Comparison of ENCODE assay signal across 23 cellular contexts in the genomic region with DNA sequence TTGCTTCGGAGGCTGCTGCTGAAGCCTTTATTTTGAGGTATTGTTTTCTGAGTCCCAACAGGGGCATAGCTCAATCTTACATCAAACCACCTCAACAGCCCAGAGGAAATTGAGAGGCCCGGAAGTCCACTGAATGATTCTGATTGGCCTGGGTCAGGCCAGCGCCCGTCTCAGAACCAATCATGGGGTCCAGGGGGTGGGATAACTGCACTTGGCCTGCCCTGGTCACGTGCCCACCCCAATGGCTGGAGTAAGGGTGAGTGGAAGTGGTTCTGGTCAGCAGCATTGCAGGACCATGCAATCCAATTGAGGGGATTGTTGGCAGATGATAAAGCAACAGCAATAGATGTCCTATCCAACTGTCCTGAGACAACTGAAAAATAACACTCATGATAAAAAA.
DNase-seq lines count a peak whose midpoint lies in the region; ATAC-seq and TF ChIP-seq lines count a peak whose summit lies in the region.
"Had no signal": no experiment of that assay in that cellular context is flagged by ENCODE, and none has a peak within 500 bp of the region (broad histone marks: within the 10 kb centered on the region; RNA-seq: fewer than 3 reads in every experiment).

No MANE protein-coding gene starts in this region.

- no peak for DNase-seq in SK-N-SH
- peak; percentile 10 for DNase-seq in RPMI7951 (ENCODE audit: low read depth)
- DNase-seq in iPS-NIHi11 (ENCODE audit: low spot score): peak; percentile 29
- DNase-seq in NCI-H2227 treated with DMSO at 0.1 percent for 48 hours (lab: John Stamatoyannopoulos, UW): no peak
- no peak for DNase-seq in AG20443 (ENCODE audit: low spot score)
- DNase-seq in stimulated activated naive CD8-positive, alpha-beta T cell treated with anti-CD3 and anti-CD28 coated beads, Interleukin-15, Interleukin-2, amounts not matched to agents 100 U/mL and 50 U/mL, for 24 hours: no peak
- DNase-seq: AML-193; C1 segment of cervical spinal cord; CD8-positive, alpha-beta memory T cell; MV-4-11; NCI-H1694 treated with DMSO at 0.1 percent for 48 hours; NCI-H2081 treated with DMSO at 0.1 percent for 48 hours; NCI-H2171 treated with DMSO at 0.1 percent for 48 hours; NCI-H446 treated with DMSO at 0.1 percent for 48 hours; NCI-H526 treated with DMSO at 0.1 percent for 48 hours; PC-3; RPMI8226; SHP77 had no signal

- H3K36me3 ChIP-seq in SK-N-SH (replicated peaks in 1 of 2; ENCODE audit: control insufficient read depth in 1 of 2, insufficient read depth in 2 of 2, low read length in 1 of 2): no peaks in the 10 kb centered on the region
- H3K36me3 ChIP-seq: HAP-1 had no signal

- no peak for TF ChIP-seq EP300 in SK-N-SH (IDR thresholded peaks at IDR 0.05; ENCODE audit: borderline replicate concordance in 1 of 2, low read depth in 1 of 2, low read length in 1 of 2)

- H3K9ac ChIP-seq in SK-N-SH: no peak overlapping the region
- H3K9ac ChIP-seq: KMS-11 had no signal

- 65% methylated on average over 5 of the region's 5 CpGs for WGBS in SK-N-SH (ENCODE audit: low lambda C conversion rate)

- POLR2A ChIA-PET in SK-N-SH (lab: Yijun Ruan, JAX): no interaction called here

- H3K9me2 ChIP-seq in SK-N-SH: no peaks in the 10 kb centered on the region

- TF ChIP-seq CTCF in SK-N-SH (IDR thresholded peaks at IDR 0.05): no peak

- no peak for TF ChIP-seq RAD21 in SK-N-SH (IDR thresholded peaks at IDR 0.05; ENCODE audit: low read length)

- no peaks in the 10 kb centered on the region for H4K20me1 ChIP-seq in SK-N-SH (ENCODE audit: insufficient read depth)

- H3K27ac ChIP-seq in SK-N-SH (ENCODE audit: low read depth in 2 of 2, low read length in 1 of 2): no peak overlapping the region
- H3K27ac ChIP-seq: 22Rv1, KMS-11 had no signal

- 0 out of 3 replicates have a peak, but pooled peaks have one; percentile 32 for ATAC-seq in SK-N-SH treated with all-trans-retinoic acid at 6 μM for 48 hours
- no peak for ATAC-seq in stimulated activated naive CD8-positive, alpha-beta T cell treated with anti-CD3 and anti-CD28 coated beads, Interleukin-15, Interleukin-2, amounts not matched to agents 100 U/mL and 50 U/mL, for 24 hours
- no peak for ATAC-seq in GM21717 (IDR thresholded peaks at IDR 0.05; ENCODE audit: unreplicated experiment)
- ATAC-seq: PC-3 had no signal

- no peaks in the 10 kb centered on the region for H3K79me2 ChIP-seq in SK-N-SH (ENCODE audit: insufficient read depth)

- H3K9me3 ChIP-seq in SK-N-SH: no peaks in the 10 kb centered on the region
- H3K9me3 ChIP-seq: HAP-1 had no signal

- H3K4me3 ChIP-seq in SK-N-SH (ENCODE audit: low read depth in 2 of 2, low read length in 1 of 2): no peak overlapping the region
- H3K4me3 ChIP-seq: HAP-1 had no signal

- H3K4me2 ChIP-seq in SK-N-SH: no peak overlapping the region
- H3K4me2 ChIP-seq: KMS-11 had no signal

- H3F3A ChIP-seq in SK-N-SH (replicated peaks; ENCODE audit: insufficient read depth): no peaks in the 10 kb centered on the region

- H3K27me3 ChIP-seq in SK-N-SH (ENCODE audit: insufficient read depth): no peaks in the 10 kb centered on the region; the same call in 1 of the 2 replicates

- CTCF ChIA-PET in SK-N-SH (lab: Yijun Ruan, JAX): interaction anchor here (9.9 kb wide), 1 partner anchor 15 kb away, joined by 87 read pairs; no protein-coding TSS in a partner anchor

- no peak overlapping the region for H2AFZ ChIP-seq in SK-N-SH (ENCODE audit: low read depth)

- H3K4me1 ChIP-seq in SK-N-SH (ENCODE audit: control insufficient read depth in 1 of 2, insufficient read depth in 2 of 2, low read depth in 1 of 2, low read length in 1 of 2): peaks cover 0 to 2% of the 10 kb centered on the region in 2 experiments; a peak in 1 of 4 replicates
- H3K4me1 ChIP-seq: HAP-1 had no signal

TF ChIP-seq in SK-N-SH treated with all-trans-retinoic acid at 6 μM for 48 hours, 23 proteins besides CTCF, POLR2A, EP300 and RAD21:
- no peak for TF ChIP-seq OSR1 (CRISPR knock-in tag; IDR thresholded peaks at IDR 0.05)
- TF ChIP-seq, protein P1, sequence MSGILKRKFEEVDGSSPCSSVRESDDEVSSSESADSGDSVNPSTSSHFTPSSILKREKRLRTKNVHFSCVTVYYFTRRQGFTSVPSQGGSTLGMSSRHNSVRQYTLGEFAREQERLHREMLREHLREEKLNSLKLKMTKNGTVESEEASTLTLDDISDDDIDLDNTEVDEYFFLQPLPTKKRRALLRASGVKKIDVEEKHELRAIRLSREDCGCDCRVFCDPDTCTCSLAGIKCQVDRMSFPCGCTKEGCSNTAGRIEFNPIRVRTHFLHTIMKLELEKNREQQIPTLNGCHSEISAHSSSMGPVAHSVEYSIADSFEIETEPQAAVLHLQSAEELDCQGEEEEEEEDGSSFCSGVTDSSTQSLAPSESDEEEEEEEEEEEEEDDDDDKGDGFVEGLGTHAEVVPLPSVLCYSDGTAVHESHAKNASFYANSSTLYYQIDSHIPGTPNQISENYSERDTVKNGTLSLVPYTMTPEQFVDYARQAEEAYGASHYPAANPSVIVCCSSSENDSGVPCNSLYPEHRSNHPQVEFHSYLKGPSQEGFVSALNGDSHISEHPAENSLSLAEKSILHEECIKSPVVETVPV (CRISPR knock-in tag; IDR thresholded peaks at IDR 0.05): no peak

TF ChIP-seq in SK-N-SH, 30 proteins besides CTCF, POLR2A, EP300 and RAD21:
- TF ChIP-seq, protein P2, sequence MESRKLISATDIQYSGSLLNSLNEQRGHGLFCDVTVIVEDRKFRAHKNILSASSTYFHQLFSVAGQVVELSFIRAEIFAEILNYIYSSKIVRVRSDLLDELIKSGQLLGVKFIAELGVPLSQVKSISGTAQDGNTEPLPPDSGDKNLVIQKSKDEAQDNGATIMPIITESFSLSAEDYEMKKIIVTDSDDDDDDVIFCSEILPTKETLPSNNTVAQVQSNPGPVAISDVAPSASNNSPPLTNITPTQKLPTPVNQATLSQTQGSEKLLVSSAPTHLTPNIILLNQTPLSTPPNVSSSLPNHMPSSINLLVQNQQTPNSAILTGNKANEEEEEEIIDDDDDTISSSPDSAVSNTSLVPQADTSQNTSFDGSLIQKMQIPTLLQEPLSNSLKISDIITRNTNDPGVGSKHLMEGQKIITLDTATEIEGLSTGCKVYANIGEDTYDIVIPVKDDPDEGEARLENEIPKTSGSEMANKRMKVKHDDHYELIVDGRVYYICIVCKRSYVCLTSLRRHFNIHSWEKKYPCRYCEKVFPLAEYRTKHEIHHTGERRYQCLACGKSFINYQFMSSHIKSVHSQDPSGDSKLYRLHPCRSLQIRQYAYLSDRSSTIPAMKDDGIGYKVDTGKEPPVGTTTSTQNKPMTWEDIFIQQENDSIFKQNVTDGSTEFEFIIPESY (IDR thresholded peaks at IDR 0.05; ENCODE audit: borderline replicate concordance, low read depth): no peak
- TF ChIP-seq, protein P3, sequence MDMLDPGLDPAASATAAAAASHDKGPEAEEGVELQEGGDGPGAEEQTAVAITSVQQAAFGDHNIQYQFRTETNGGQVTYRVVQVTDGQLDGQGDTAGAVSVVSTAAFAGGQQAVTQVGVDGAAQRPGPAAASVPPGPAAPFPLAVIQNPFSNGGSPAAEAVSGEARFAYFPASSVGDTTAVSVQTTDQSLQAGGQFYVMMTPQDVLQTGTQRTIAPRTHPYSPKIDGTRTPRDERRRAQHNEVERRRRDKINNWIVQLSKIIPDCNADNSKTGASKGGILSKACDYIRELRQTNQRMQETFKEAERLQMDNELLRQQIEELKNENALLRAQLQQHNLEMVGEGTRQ (IDR thresholded peaks at IDR 0.05; ENCODE audit: borderline replicate concordance, low read depth, low read length): no peak
- no peak for TF ChIP-seq TEAD4 (IDR thresholded peaks at IDR 0.05; ENCODE audit: borderline replicate concordance, insufficient read depth)
- no peak for TF ChIP-seq RCOR1 (IDR thresholded peaks at IDR 0.05; ENCODE audit: low read length)
- TF ChIP-seq, protein P4, sequence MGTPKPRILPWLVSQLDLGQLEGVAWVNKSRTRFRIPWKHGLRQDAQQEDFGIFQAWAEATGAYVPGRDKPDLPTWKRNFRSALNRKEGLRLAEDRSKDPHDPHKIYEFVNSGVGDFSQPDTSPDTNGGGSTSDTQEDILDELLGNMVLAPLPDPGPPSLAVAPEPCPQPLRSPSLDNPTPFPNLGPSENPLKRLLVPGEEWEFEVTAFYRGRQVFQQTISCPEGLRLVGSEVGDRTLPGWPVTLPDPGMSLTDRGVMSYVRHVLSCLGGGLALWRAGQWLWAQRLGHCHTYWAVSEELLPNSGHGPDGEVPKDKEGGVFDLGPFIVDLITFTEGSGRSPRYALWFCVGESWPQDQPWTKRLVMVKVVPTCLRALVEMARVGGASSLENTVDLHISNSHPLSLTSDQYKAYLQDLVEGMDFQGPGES (IDR thresholded peaks at IDR 0.05; ENCODE audit: low read depth, low read length): no peak
- no peak for TF ChIP-seq PBX3 (IDR thresholded peaks at IDR 0.05)
- TF ChIP-seq POLR2AphosphoS5 (IDR thresholded peaks at IDR 0.05; ENCODE audit: low read depth, low read length): no peak
- no peak for TF ChIP-seq NRF1 (IDR thresholded peaks at IDR 0.05; ENCODE audit: low read depth, low read length)
- TF ChIP-seq RXRA (IDR thresholded peaks at IDR 0.05; ENCODE audit: borderline replicate concordance, low read depth): no peak
- TF ChIP-seq JUND (IDR thresholded peaks at IDR 0.05): no peak
TF ChIP-seq in SK-N-SH: peak in this region for 0.

Comparison
In these comparisons a context has a peak if more than half of its experiments do, and no peak if none do; other contexts are left out.
1. DNase-seq: peak in RPMI7951 (single experiment) and iPS-NIHi11 (single experiment); none in SK-N-SH (single experiment), NCI-H2227 treated with DMSO at 0.1 percent for 48 hours (single experiment), AG20443 (single experiment) and stimulated activated naive CD8-positive, alpha-beta T cell treated with anti-CD3 and anti-CD28 coated beads, Interleukin-15, Interleukin-2, amounts not matched to agents 100 U/mL and 50 U/mL, for 24 hours (single experiment).